In the genomic region with DNA sequence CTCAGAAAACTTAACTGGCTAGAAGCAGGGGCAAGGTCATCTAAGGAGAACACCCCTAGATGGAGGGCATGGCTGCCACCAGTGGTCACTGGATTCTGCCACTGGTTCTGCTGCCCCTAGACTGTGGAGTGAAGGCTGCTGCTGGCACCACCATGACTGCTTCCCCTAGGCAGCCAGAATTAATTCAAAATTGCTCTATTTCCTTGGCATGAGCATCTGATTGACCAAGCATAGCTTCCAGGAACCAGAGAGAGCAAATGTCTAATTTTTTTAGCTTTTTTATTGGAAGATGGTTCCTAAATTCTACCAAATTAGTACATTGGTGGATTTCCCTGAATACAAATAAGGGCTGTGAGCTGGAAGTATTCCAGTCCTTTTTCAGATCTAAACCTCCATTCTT, we compare ENCODE assay signal across 16 cellular contexts.
A peak's percentile ranks its signal among the peaks of the same experiment; 100 is the strongest.
DNase-seq lines count a peak whose midpoint lies in the region; ATAC-seq and TF ChIP-seq lines count a peak whose summit lies in the region.
"Had no signal": no experiment of that assay in that cellular context is flagged by ENCODE, and none has a peak within 500 bp of the region (broad histone marks: within the 10 kb centered on the region; RNA-seq: fewer than 3 reads in every experiment).

No MANE protein-coding gene starts in this region.

- H3K4me3 ChIP-seq in testis, result no peak overlapping the region
- H3K4me3 ChIP-seq: BLaER1 had no signal

- TF ChIP-seq CTCF in brain (conservative IDR thresholded peaks at IDR 0.05), result no peak
- TF ChIP-seq CTCF in nephron (IDR thresholded peaks at IDR 0.05; ENCODE audit: unreplicated experiment in 3 of 3), result no peak
- no peak for TF ChIP-seq CTCF in testis (IDR thresholded peaks at IDR 0.05)

- peak overlapping the region; percentile 80 to 87 for H3K27ac ChIP-seq in testis
- H3K27ac ChIP-seq: BLaER1 had no signal

- H3K27me3 Mint-ChIP-seq in brain, result no peaks in the 10 kb centered on the region
- H3K27me3 Mint-ChIP-seq in nephron (ENCODE audit: low read depth), result no peaks in the 10 kb centered on the region

- DNase-seq in G401 (ENCODE audit: low spot score) (peak; percentile 60), testis (no peak), NCI-H2107 (lab: John Stamatoyannopoulos, UW) (no peak), NCI-H82 treated with DMSO at 0.1 percent for 48 hours (lab: John Stamatoyannopoulos, UW; ENCODE audit: unreplicated experiment) (no peak)
- DNase-seq: 8988T; AML-193; Caco-2; CD8-positive, alpha-beta memory T cell; DND-41; GF-D8; GOT3 had no signal

- H3K36me3 Mint-ChIP-seq in brain (no peaks in the 10 kb centered on the region), nephron (ENCODE audit: low read depth) (no peaks in the 10 kb centered on the region)
- H3K36me3 Mint-ChIP-seq: CD8-positive, alpha-beta memory T cell had no signal

- intact Hi-C loops in testis (cut with DNase I; ENCODE audit: low total_unique reads), result no loop called here

- ATAC-seq in HG03135 (IDR thresholded peaks at IDR 0.05; ENCODE audit: unreplicated experiment), result no peak
- ATAC-seq: HCT116 had no signal

- no peak for TF ChIP-seq POLR2A in testis (IDR thresholded peaks at IDR 0.05)

- H3K4me3 Mint-ChIP-seq in brain (no peak overlapping the region), nephron (no peak overlapping the region)
- H3K4me3 Mint-ChIP-seq: CD8-positive, alpha-beta memory T cell had no signal

- H3K4me1 Mint-ChIP-seq in brain (peaks cover 49% of the 10 kb centered on the region), nephron (peaks cover 18% of the 10 kb centered on the region)
- H3K4me1 Mint-ChIP-seq: CD8-positive, alpha-beta memory T cell had no signal

- H3K4me1 ChIP-seq in testis, result peaks cover 11% of the 10 kb centered on the region
- H3K4me1 ChIP-seq: BLaER1, Caco-2 had no signal

- no peaks in the 10 kb centered on the region for H3K36me3 ChIP-seq in testis (ENCODE audit: low read depth, missing control alignments)
- H3K36me3 ChIP-seq: BLaER1 had no signal

- H3K9me3 Mint-ChIP-seq in brain (peaks cover 0 to 6% (median 0%) of the 10 kb centered on the region in 5 experiments), nephron (no peaks in the 10 kb centered on the region)

- H3K9me3 ChIP-seq in testis, result no peaks in the 10 kb centered on the region
- H3K9me3 ChIP-seq: BLaER1, Caco-2 had no signal

- H3K27ac Mint-ChIP-seq in brain (peak overlapping the region in 4 of 5 experiments; percentile 42 to 85 (median 64)), nephron (peak overlapping the region; percentile 20 to 58 (median 40))
- H3K27ac Mint-ChIP-seq: CD8-positive, alpha-beta memory T cell had no signal

- in situ Hi-C loops in G401 (cut with HindIII; ENCODE audit: low sequenced_read_pairs), result no loop called here

- H3K27me3 ChIP-seq in testis, result no peaks in the 10 kb centered on the region
- H3K27me3 ChIP-seq: BLaER1 had no signal
